ENCODE assay signal across 10 cellular contexts in genomic region chr13:61410669-61411297, GRCh38. TPM values are rescaled to one million over a fixed set of nuclear protein-coding genes. Genes with fewer than 3 reads are reported as not detected.
DNase-seq lines count a peak whose midpoint lies in the region; ATAC-seq, FAIRE-seq and TF ChIP-seq lines count a peak whose summit lies in the region.
"Had no signal": no experiment of that assay in that cellular context is flagged by ENCODE, and none has a peak within 500 bp of the region (broad histone marks: within the 10 kb centered on the region; RNA-seq: fewer than 3 reads in every experiment).

No MANE protein-coding gene starts in this region.

- TF ChIP-seq POLR2A in HCT116 (IDR thresholded peaks at IDR 0.05; ENCODE audit: borderline replicate concordance, extremely low read depth, insufficient read depth, insufficient read length) (no peak), spleen (IDR thresholded peaks at IDR 0.05) (no peak), GM12891 (IDR thresholded peaks at IDR 0.05; ENCODE audit: low read depth, low read length) (no peak)

- H3K9me2 ChIP-seq in HCT116 (ENCODE audit: insufficient read depth): no peaks in the 10 kb centered on the region

- POLR2A ChIA-PET in HCT116 (lab: Charles Lee): no interaction called here

- ATAC-seq in HCT116: no peak
- no peak for ATAC-seq in GM21528 (IDR thresholded peaks at IDR 0.05; ENCODE audit: low FRiP score, unreplicated experiment)

- H3K9me3 ChIP-seq in HCT116 (ENCODE audit: control insufficient read depth in 1 of 2, insufficient read depth in 1 of 2, low read depth in 1 of 2, low read length in 2 of 2): no peaks in the 10 kb centered on the region
- no peaks in the 10 kb centered on the region for H3K9me3 ChIP-seq in spleen
- H3K9me3 ChIP-seq: SJCRH30 had no signal

- peak; percentile 37 to 44 (median 41); a peak in 4 of 6 replicates for TF ChIP-seq CTCF in HCT116 (IDR thresholded peaks at IDR 0.05 in 2 of 3, conservative IDR thresholded peaks at IDR 0.05 in 1 of 3; ENCODE audit: borderline replicate concordance in 1 of 3, insufficient read depth in 1 of 3, low read depth in 2 of 3, low read length in 2 of 3)
- peak in 1 of 11 experiments; percentile 14 for TF ChIP-seq CTCF in spleen (IDR thresholded peaks at IDR 0.05 in 8 of 11, conservative IDR thresholded peaks at IDR 0.05 in 3 of 11)

- peak; percentile 42; the same call in 1 of the 2 replicates for TF ChIP-seq RAD21 in HCT116 (IDR thresholded peaks at IDR 0.05; ENCODE audit: low read depth)

- no peak overlapping the region for H3K4me2 ChIP-seq in HCT116 (ENCODE audit: low read length)

- CTCF ChIA-PET in HCT116 (lab: Charles Lee): interaction anchor here (1.4 to 1.6 kb wide), 2 partner anchors 15 to 783 kb away, joined by 3 read pairs; no protein-coding TSS in a partner anchor

- H3K27me3 ChIP-seq in HCT116 (ENCODE audit: insufficient read depth, low read length) (no peaks in the 10 kb centered on the region), spleen (replicated peaks in 1 of 7) (peaks cover 0 to 46% (median 20%) of the 10 kb centered on the region in 7 donors)
- H3K27me3 ChIP-seq: SJCRH30 had no signal

- H3K36me3 ChIP-seq in HCT116 (ENCODE audit: control insufficient read depth in 1 of 2, insufficient read depth in 2 of 2, low read length in 2 of 2) (no peaks in the 10 kb centered on the region), spleen (no peaks in the 10 kb centered on the region)
- H3K36me3 ChIP-seq: SJCRH30 had no signal

- H3K9ac ChIP-seq in HCT116 (ENCODE audit: low read length): no peak overlapping the region

- 88 to 94% (median 92%) methylated on average over 1 of the region's 1 CpG for WGBS in spleen, 5 donors

- no TSS peak for BruUV-seq in HCT116 (replicated peaks; lab: Mats Ljungman, UMichigan)

- H4K20me1 ChIP-seq in HCT116 (ENCODE audit: insufficient read depth): no peaks in the 10 kb centered on the region

- DNase-seq in AML-193 (lab: John Stamatoyannopoulos, UW) (peak; percentile 15 to 21), HCT116 (ENCODE audit: low read depth, low spot score) (peak; percentile 2), SKM-1 (lab: John Stamatoyannopoulos, UW; ENCODE audit: unreplicated experiment) (peak; percentile 14), iPS-NIHi11 (ENCODE audit: low spot score) (peak; percentile 41), spleen (no peak), GM12891 (ENCODE audit: insufficient read length, low spot score) (no peak)
- DNase-seq in activated effector memory CD4-positive, alpha-beta T cell treated with anti-CD3 and anti-CD28 coated beads, Interleukin-2, amount 50 U/mL, for 16 hours: no peak
- DNase-seq: stimulated activated CD4-positive, alpha-beta T cell treated with anti-CD3 and anti-CD28 coated beads, Interleukin-2, amount 100 ng/mL, for 48 hours had no signal

- intact Hi-C loops in HCT116 (cut with micrococcal nuclease): loop anchor here (1.0 kb wide), 1 partner anchor 783 kb away; no protein-coding TSS in a partner anchor
- intact Hi-C loops in spleen (cut with DNase I; ENCODE audit: low total_unique reads): no loop called here

- H2AFZ ChIP-seq in HCT116 (ENCODE audit: low read depth, low read length, poor library complexity, severe bottlenecking): no peak overlapping the region

- H3K4me1 ChIP-seq in HCT116 (ENCODE audit: control insufficient read depth in 1 of 2, insufficient read depth in 2 of 2, low read length in 2 of 2): no peaks in the 10 kb centered on the region
- H3K4me1 ChIP-seq in spleen: peaks cover 0 to 20% (median 8%) of the 10 kb centered on the region in 6 donors
- H3K4me1 ChIP-seq: SJCRH30 had no signal

- FAIRE-seq in GM12891 (lab: Jason Lieb, UNC): no peak

- no peak overlapping the region for H3K27ac ChIP-seq in HCT116 (ENCODE audit: low read depth, low read length)
- no peak overlapping the region for H3K27ac ChIP-seq in spleen
- H3K27ac ChIP-seq: SJCRH30 had no signal

- RAD21 ChIA-PET in HCT116 (lab: Charles Lee; ENCODE audit: low non-redundant PET in 1 of 2, low total read pairs in 2 of 2, uncharacterized antibody in 2 of 2, unreplicated experiment in 2 of 2): no interaction called here

- no peaks in the 10 kb centered on the region for H3K79me2 ChIP-seq in HCT116 (ENCODE audit: insufficient read depth, low read length)

- H3K4me3 ChIP-seq in HCT116 (replicated peaks in 1 of 2; ENCODE audit: low read depth in 1 of 2, low read length in 2 of 2): no peak overlapping the region
- no peak overlapping the region for H3K4me3 ChIP-seq in spleen
- H3K4me3 ChIP-seq: SJCRH30 had no signal

TF ChIP-seq in HCT116, 20 proteins besides CTCF, POLR2A, EP300 and RAD21:
- TF ChIP-seq POLR2AphosphoS5 (IDR thresholded peaks at IDR 0.05; ENCODE audit: low read depth, low read length) (no peak), ZFX (IDR thresholded peaks at IDR 0.05) (no peak), ZNF274 (IDR thresholded peaks at IDR 0.05; ENCODE audit: low read depth, low read length) (no peak), CBX3 (IDR thresholded peaks at IDR 0.05; ENCODE audit: low read depth) (no peak), EZH2phosphoT487 (IDR thresholded peaks at IDR 0.05; ENCODE audit: borderline replicate concordance) (no peak), CEBPB (IDR thresholded peaks at IDR 0.05; ENCODE audit: low read depth) (no peak), ELF1 (IDR thresholded peaks at IDR 0.05; ENCODE audit: borderline replicate concordance, low read depth) (no peak), ATF3 (IDR thresholded peaks at IDR 0.05) (no peak), SRF (IDR thresholded peaks at IDR 0.05; ENCODE audit: low read depth) (no peak)
TF ChIP-seq in HCT116: peak in this region for 0.

TF ChIP-seq in GM12891, 5 proteins besides CTCF, POLR2A, EP300 and RAD21:
- TF ChIP-seq PAX5 (IDR thresholded peaks at IDR 0.05; ENCODE audit: insufficient read depth, low read length, severe bottlenecking) (no peak), POLR2AphosphoS5 (IDR thresholded peaks at IDR 0.05; ENCODE audit: low read depth, low read length) (no peak), TAF1 (IDR thresholded peaks at IDR 0.05; ENCODE audit: low read depth, low read length) (no peak), SPI1 (IDR thresholded peaks at IDR 0.05; ENCODE audit: low read depth, low read length) (no peak), POU2F2 (IDR thresholded peaks at IDR 0.05; ENCODE audit: low read depth, low read length) (no peak)

RNA-seq across cellular contexts. Expression of gene PCDH20, which starts 4.9 kb away (rescaled TPM):
- total RNA-seq in HCT116 (2021; ENCODE audit: unreplicated experiment) (not detected), spleen (1 to 10 TPM in 6 of 7 donors, under 1 TPM in 1; 0.74 to 6.4 (median 1.3) TPM)
- polyA plus RNA-seq in HCT116 (2012): not detected in 2 replicates
- polyA plus RNA-seq in spleen: under 1 TPM; 0.09 to 0.35 (median 0.16) TPM
- polyA plus RNA-seq in GM12891 (2012; ENCODE audit: low read depth, missing spikeins): not detected

Comparison
In these comparisons a context has a peak if more than half of its experiments do, and no peak if none do; other contexts are left out.
1. DNase-seq: peak in AML-193 (2 of 2), HCT116 (single experiment), SKM-1 (single experiment) and iPS-NIHi11 (single experiment); none in spleen (single experiment), activated effector memory CD4-positive, alpha-beta T cell treated with anti-CD3 and anti-CD28 coated beads, Interleukin-2, amount 50 U/mL, for 16 hours (single experiment) and GM12891 (single experiment).